Comparison of ENCODE assay signal across 9 cellular contexts in the genomic region with DNA sequence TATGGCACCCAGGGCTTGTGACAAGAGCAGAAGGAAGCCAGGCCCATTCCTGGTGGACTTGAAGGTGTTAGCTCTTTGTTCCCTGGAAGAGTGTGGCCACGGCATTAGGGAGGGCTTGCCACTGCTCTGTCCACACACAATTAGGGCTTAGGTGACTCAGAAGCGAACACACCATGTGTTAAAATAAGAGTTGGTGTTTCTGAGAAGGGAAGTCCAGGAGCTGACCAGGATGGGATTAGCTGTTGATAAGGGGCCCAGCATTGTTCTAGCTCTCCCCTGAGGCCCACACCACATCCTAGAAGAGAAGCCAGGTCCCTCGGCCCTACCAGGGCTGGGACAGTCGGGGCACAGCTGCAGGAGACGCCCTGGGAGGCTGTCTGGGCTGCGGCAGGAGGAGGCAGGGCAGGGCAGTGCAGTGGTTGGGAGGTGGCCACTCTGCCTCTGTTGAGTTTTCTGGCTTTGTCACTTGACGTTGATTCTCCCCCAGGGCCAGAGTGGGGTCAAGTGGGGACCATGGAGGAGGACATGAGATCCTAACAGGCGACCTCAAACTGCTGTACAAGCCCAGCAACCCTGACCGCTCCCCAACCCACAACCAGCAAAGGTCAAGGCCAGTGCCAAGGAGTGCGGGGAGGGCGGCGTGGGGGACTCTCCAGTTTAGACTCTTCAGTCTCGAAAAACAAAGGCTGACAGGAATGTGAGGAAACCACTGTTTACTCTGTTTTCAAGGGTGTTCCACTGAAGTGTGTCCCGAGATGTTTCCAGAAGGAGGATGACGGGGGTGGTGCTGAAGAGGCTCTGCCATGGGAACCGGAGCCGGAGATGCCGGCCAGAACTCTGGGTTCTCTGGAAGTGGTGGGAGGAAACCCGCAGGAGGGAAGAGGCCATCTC. TPM values are rescaled to one million over a fixed set of nuclear protein-coding genes. Genes with fewer than 3 reads are reported as not detected.
A peak's percentile ranks its signal among the peaks of the same experiment; 100 is the strongest.
DNase-seq lines count a peak whose midpoint lies in the region; ATAC-seq and TF ChIP-seq lines count a peak whose summit lies in the region.
"Had no signal": no experiment of that assay in that cellular context is flagged by ENCODE, and none has a peak within 500 bp of the region (broad histone marks: within the 10 kb centered on the region; RNA-seq: fewer than 3 reads in every experiment).

No MANE protein-coding gene starts in this region.

- TF ChIP-seq EP300 in suprapubic skin (IDR thresholded peaks at IDR 0.05) = no peak

- H3K27me3 ChIP-seq in suprapubic skin = no peaks in the 10 kb centered on the region
- no peaks in the 10 kb centered on the region for H3K27me3 ChIP-seq in brain microvascular endothelial cell (replicated peaks)

- in situ Hi-C loops in brain microvascular endothelial cell (cut with HindIII; ENCODE audit: low pct_ligation_motif_present, low sequenced_read_pairs) = loop anchor here (25.0 kb wide), 1 partner anchor 101 kb away; no protein-coding TSS in a partner anchor

- H3K9me3 Mint-ChIP-seq in dendritic cell treated with granulocyte-macrophage colony-stimulating factor and Interleukin-4, amounts not matched to agents 40 ng/mL and 50 ng/mL, for 4 days = no peaks in the 10 kb centered on the region

- H3K27ac ChIP-seq in suprapubic skin (peak overlapping the region; percentile 89), brain microvascular endothelial cell (no peak overlapping the region)

- no peak for ATAC-seq in GM19351 (IDR thresholded peaks at IDR 0.05; ENCODE audit: unreplicated experiment)

- H3K36me3 Mint-ChIP-seq in dendritic cell treated with granulocyte-macrophage colony-stimulating factor and Interleukin-4, amounts not matched to agents 40 ng/mL and 50 ng/mL, for 4 days (ENCODE audit: low read depth) = no peaks in the 10 kb centered on the region

- H3K4me1 Mint-ChIP-seq in dendritic cell treated with granulocyte-macrophage colony-stimulating factor and Interleukin-4, amounts not matched to agents 40 ng/mL and 50 ng/mL, for 4 days (ENCODE audit: low read depth) = peaks cover 84% of the 10 kb centered on the region

- H3K4me3 ChIP-seq in lower leg skin (ENCODE audit: low read depth, poor library complexity, severe bottlenecking) = no peak overlapping the region
- H3K4me3 ChIP-seq in suprapubic skin = peak overlapping the region; percentile 4
- H3K4me3 ChIP-seq in brain microvascular endothelial cell (ENCODE audit: low read depth, low read length) = no peak overlapping the region

- TF ChIP-seq POLR2A in lower leg skin (IDR thresholded peaks at IDR 0.05) = no peak
- peak in 1 of 2 donors; percentile 23 for TF ChIP-seq POLR2A in suprapubic skin (IDR thresholded peaks at IDR 0.05)

- WGBS in lower leg skin, 2 donors = 44 to 59% methylated on average over 16 to 19 of the region's 19 CpGs
- WGBS in suprapubic skin = 56% methylated on average over 17 of the region's 19 CpGs

- H3K4me1 ChIP-seq in suprapubic skin = peaks cover 74% of the 10 kb centered on the region

- DNase-seq in NCI-H187 (lab: John Stamatoyannopoulos, UW) (peak; percentile 11 to 46), lower leg skin (ENCODE audit: low spot score in 2 of 2) (peak; percentile 88 to 95), suprapubic skin (ENCODE audit: low spot score in 2 of 2) (peak; percentile 89 to 90), COLO668 (lab: John Stamatoyannopoulos, UW; ENCODE audit: unreplicated experiment) (no peak), SK-N-DZ (ENCODE audit: low spot score) (no peak), brain microvascular endothelial cell (no peak)
- DNase-seq: Karpas-422 had no signal

- no peaks in the 10 kb centered on the region for H3K9me3 ChIP-seq in suprapubic skin

- no peaks in the 10 kb centered on the region for H3K27me3 Mint-ChIP-seq in dendritic cell treated with granulocyte-macrophage colony-stimulating factor and Interleukin-4, amounts not matched to agents 40 ng/mL and 50 ng/mL, for 4 days

- TF ChIP-seq CTCF in lower leg skin (IDR thresholded peaks at IDR 0.05) (no peak), suprapubic skin (IDR thresholded peaks at IDR 0.05) (no peak), brain microvascular endothelial cell (IDR thresholded peaks at IDR 0.05; ENCODE audit: low read depth, low read length, missing control alignments) (no peak)

- peak overlapping the region; percentile 94 for H3K27ac Mint-ChIP-seq in dendritic cell treated with granulocyte-macrophage colony-stimulating factor and Interleukin-4, amounts not matched to agents 40 ng/mL and 50 ng/mL, for 4 days

- intact Hi-C loops in dendritic cell treated with granulocyte-macrophage colony-stimulating factor and Interleukin-4, amounts not matched to agents 40 ng/mL and 50 ng/mL, for 4 days (cut with micrococcal nuclease) = loop anchor here (5.0 kb wide), 1 partner anchor 74 kb away; no protein-coding TSS in a partner anchor
- intact Hi-C loops in lower leg skin (cut with DNase I; ENCODE audit: low total_unique reads) = no loop called here

- no peaks in the 10 kb centered on the region for H3K36me3 ChIP-seq in suprapubic skin
- H3K36me3 ChIP-seq in brain microvascular endothelial cell (replicated peaks) = no peaks in the 10 kb centered on the region

- peak overlapping the region; percentile 60 for H3K4me3 Mint-ChIP-seq in dendritic cell treated with granulocyte-macrophage colony-stimulating factor and Interleukin-4, amounts not matched to agents 40 ng/mL and 50 ng/mL, for 4 days

RNA-seq across cellular contexts. Expression of gene GNLY, which starts 16.8 kb away (rescaled TPM):
- total RNA-seq in lower leg skin (1 to 10 TPM in 2 of 4 donors, under 1 TPM in 1, not detected in 1; 0.42 to 3.6 (median 1.3) TPM), suprapubic skin (1 to 10 TPM in 3 of 4 donors, not detected in 1; 1.6 to 4.8 (median 1.9) TPM)
- polyA plus RNA-seq in SK-N-DZ (2014; cell fraction: cytosol; rRNA removed) = 0.29 TPM in 1 of 2 replicates, not detected in the other
- polyA plus RNA-seq in SK-N-DZ (2014; cell fraction: nucleus; rRNA removed) = 0.66 TPM in 1 of 2 replicates, not detected in the other

RNA-seq across cellular contexts. Expression of gene ATOH8, which starts 42.9 kb away (rescaled TPM):
- 10 to 100 TPM; 27.3 to 79.8 (median 33.7) TPM for total RNA-seq in lower leg skin
- total RNA-seq in suprapubic skin = 10 to 100 TPM in 3 of 4 donors, 1 to 10 TPM in 1; 9.7 to 30.3 (median 27.3) TPM
- 1.6 and 1.8 TPM in 2 replicates for polyA plus RNA-seq in SK-N-DZ (2014; cell fraction: cytosol; rRNA removed)
- polyA plus RNA-seq in SK-N-DZ (2014; cell fraction: nucleus; rRNA removed) = 1.9 and 3.1 TPM in 2 replicates

RNA-seq across cellular contexts. Expression of gene SFTPB, which starts 42.9 kb away (rescaled TPM):
- total RNA-seq in lower leg skin (not detected), suprapubic skin (not detected)
- polyA plus RNA-seq in SK-N-DZ (2014; cell fraction: cytosol; rRNA removed) = not detected in 2 replicates
- not detected in 2 replicates for polyA plus RNA-seq in SK-N-DZ (2014; cell fraction: nucleus; rRNA removed)

Comparison
In these comparisons a context has a peak if more than half of its experiments do, and no peak if none do; other contexts are left out.
1. DNase-seq: peak in NCI-H187 (2 of 2), lower leg skin (2 of 2) and suprapubic skin (2 of 2); none in COLO668 (single experiment), SK-N-DZ (single experiment) and brain microvascular endothelial cell (single experiment).